In the genomic region with DNA sequence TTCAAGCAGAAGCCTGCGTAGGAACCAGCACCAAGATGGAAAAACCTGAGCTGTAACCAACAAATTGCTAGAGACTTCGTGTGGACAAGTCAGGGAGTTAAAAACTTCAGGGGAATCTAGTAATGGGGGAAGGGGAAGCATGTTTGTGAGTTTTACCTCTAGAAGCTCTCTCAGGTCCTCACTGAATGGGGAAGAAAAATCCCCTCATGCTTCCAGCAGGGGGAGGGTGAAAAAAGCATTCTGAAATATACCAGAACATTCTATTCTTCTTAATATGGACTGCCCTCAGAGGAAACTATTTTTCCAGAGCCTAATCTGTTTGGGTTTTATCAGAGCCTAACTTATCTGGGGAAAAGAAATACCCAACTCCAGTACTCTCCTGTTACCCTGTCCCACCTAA, we compare ENCODE assay signal across 26 cellular contexts. TPM values are rescaled to one million over a fixed set of nuclear protein-coding genes. Genes with fewer than 3 reads are reported as not detected.
DNase-seq lines count a peak whose midpoint lies in the region; ATAC-seq, FAIRE-seq and TF ChIP-seq lines count a peak whose summit lies in the region.
"Had no signal": no experiment of that assay in that cellular context is flagged by ENCODE, and none has a peak within 500 bp of the region (broad histone marks: within the 10 kb centered on the region; RNA-seq: fewer than 3 reads in every experiment).

No MANE protein-coding gene starts in this region.

- H3K27ac ChIP-seq in A549 (peak overlapping the region in 1 of 2 experiments; percentile 49; a peak in 2 of 6 replicates), HEK293 (ENCODE audit: extremely low read depth, low read depth, low read length) (no peak overlapping the region), coronary artery (peak overlapping the region; percentile 6 to 30), mesenchymal stem cell (ENCODE audit: low read length, poor library complexity, severe bottlenecking) (peak overlapping the region; percentile 95)
- H3K27ac ChIP-seq: BLaER1, SK-N-MC had no signal

- H2BK5ac ChIP-seq in mesenchymal stem cell (ENCODE audit: low read depth, low read length, poor library complexity, severe bottlenecking) = no peak overlapping the region

- H3K4me2 ChIP-seq in A549 = peak overlapping the region; percentile 35; the same call in 2 of the 3 replicates
- no peak overlapping the region for H3K4me2 ChIP-seq in mesenchymal stem cell (ENCODE audit: low read length, poor library complexity, severe bottlenecking)
- H3K4me2 ChIP-seq: BLaER1 had no signal

- H2AFZ ChIP-seq in mesenchymal stem cell (ENCODE audit: low read depth, low read length) = no peak overlapping the region
- H2AFZ ChIP-seq: GM23248 had no signal

- H3K9ac ChIP-seq in mesenchymal stem cell (ENCODE audit: low read length) = no peak overlapping the region
- H3K9ac ChIP-seq: BLaER1, GM23248 had no signal

- H3K36me3 ChIP-seq in HEK293 (ENCODE audit: control insufficient read depth in 2 of 2, insufficient read depth in 1 of 2, low read length in 2 of 2) = no peaks in the 10 kb centered on the region
- H3K36me3 ChIP-seq in mesenchymal stem cell (ENCODE audit: control insufficient read depth in 1 of 2, insufficient read depth in 2 of 2, low read depth in 1 of 2, low read length in 2 of 2) = peaks cover 0 to 14% of the 10 kb centered on the region in 2 experiments
- H3K36me3 ChIP-seq: BLaER1, suprapubic skin had no signal

- peaks cover 4% of the 10 kb centered on the region for H3K79me1 ChIP-seq in mesenchymal stem cell (replicated peaks; ENCODE audit: low read length, poor library complexity, severe bottlenecking)

- no peak for TF ChIP-seq RAD21 in A549 (conservative IDR thresholded peaks at IDR 0.05 in 1 of 2, IDR thresholded peaks at IDR 0.05 in 1 of 2)

- H3K27me3 Mint-ChIP-seq in activated naive CD8-positive, alpha-beta T cell treated with anti-CD3 and anti-CD28 coated beads, Interleukin-2, amount 50 U/mL, for 24 hours = peaks cover 49% of the 10 kb centered on the region
- H3K27me3 Mint-ChIP-seq: brain had no signal

- no peak for ATAC-seq in A549
- no peak for ATAC-seq in activated naive CD8-positive, alpha-beta T cell treated with anti-CD3 and anti-CD28 coated beads, Interleukin-2, amount 50 U/mL, for 24 hours
- ATAC-seq: effector memory CD8-positive, alpha-beta T cell had no signal

- no peaks in the 10 kb centered on the region for H3K9me3 Mint-ChIP-seq in activated naive CD8-positive, alpha-beta T cell treated with anti-CD3 and anti-CD28 coated beads, Interleukin-2, amount 50 U/mL, for 24 hours
- H3K9me3 Mint-ChIP-seq: effector memory CD8-positive, alpha-beta T cell had no signal

- TF ChIP-seq CTCF in A549 (IDR thresholded peaks at IDR 0.05) (no peak), HEK293 (tag by site-specific recombination; IDR thresholded peaks at IDR 0.05) (no peak), coronary artery (IDR thresholded peaks at IDR 0.05) (no peak)

- no peaks in the 10 kb centered on the region for H3K27me3 ChIP-seq in mesenchymal stem cell (ENCODE audit: control insufficient read depth in 1 of 2, insufficient read depth in 1 of 2, low read length in 2 of 2)
- H3K27me3 ChIP-seq: BLaER1, suprapubic skin had no signal

- H2AK5ac ChIP-seq in mesenchymal stem cell (ENCODE audit: low read length, severe bottlenecking) = peak overlapping the region; percentile 90

- WGBS in A549 (ENCODE audit: missing lambda C conversion rate) = 89% methylated on average over 2 of the region's 2 CpGs
- WGBS in mesenchymal stem cell = 67% methylated on average over 2 of the region's 2 CpGs

- no peak overlapping the region for H4K91ac ChIP-seq in mesenchymal stem cell (ENCODE audit: low read length)

- no peak overlapping the region for H2BK12ac ChIP-seq in mesenchymal stem cell (ENCODE audit: low read length in 2 of 2)

- no peak overlapping the region for H3K23ac ChIP-seq in mesenchymal stem cell (ENCODE audit: low read length in 2 of 2)

- DNase-seq in A549 (ENCODE audit: low read depth in 1 of 2, low spot score in 1 of 2) = no peak
- no peak for DNase-seq in coronary artery (ENCODE audit: low spot score)
- no peak for DNase-seq in mesenchymal stem cell
- no peak for DNase-seq in NCI-H510A treated with DMSO at 0.1 percent for 48 hours (lab: John Stamatoyannopoulos, UW)
- DNase-seq in activated naive CD8-positive, alpha-beta T cell treated with anti-CD3 and anti-CD28 coated beads, Interleukin-2, amount 50 U/mL, for 24 hours = no peak
- DNase-seq in iPS-NIHi7 (ENCODE audit: extremely low spot score) = no peak
- DNase-seq in SIG-M5 (lab: John Stamatoyannopoulos, UW) = no peak
- DNase-seq: activated CD4-positive, alpha-beta T cell treated with anti-CD3 and anti-CD28 coated beads, Interleukin-2, amount 50 U/mL, for 48 hours; activated CD8-positive, alpha-beta memory T cell treated with anti-CD3 and anti-CD28 coated beads, Interleukin-2, amount 50 U/mL, for 48 hours; DMS79 treated with DMSO at 0.1 percent for 48 hours; effector memory CD8-positive, alpha-beta T cell; head of caudate nucleus; Karpas-422; left cardiac atrium; NCI-H187 treated with DMSO at 0.1 percent for 48 hours; NCI-H69; RPMI8226; small intestine; stimulated activated CD4-positive, alpha-beta T cell treated with anti-CD3 and anti-CD28 coated beads, Interleukin-2, amount 100 ng/mL, for 24 hours had no signal

- no peak overlapping the region for H4K8ac ChIP-seq in mesenchymal stem cell (ENCODE audit: low read length)

- H3K27ac Mint-ChIP-seq in activated naive CD8-positive, alpha-beta T cell treated with anti-CD3 and anti-CD28 coated beads, Interleukin-2, amount 50 U/mL, for 24 hours = no peak overlapping the region
- H3K27ac Mint-ChIP-seq: effector memory CD8-positive, alpha-beta T cell had no signal

- no peak overlapping the region for H3K4me3 Mint-ChIP-seq in activated naive CD8-positive, alpha-beta T cell treated with anti-CD3 and anti-CD28 coated beads, Interleukin-2, amount 50 U/mL, for 24 hours
- H3K4me3 Mint-ChIP-seq: brain; effector memory CD8-positive, alpha-beta T cell had no signal

- H3K4me1 ChIP-seq in A549 = peaks cover 29% of the 10 kb centered on the region
- H3K4me1 ChIP-seq in HEK293 (ENCODE audit: control insufficient read depth, insufficient read depth, low read length) = 0 out of 2 replicates have a peak, but pooled peaks cover 5% of the 10 kb centered on the region
- H3K4me1 ChIP-seq in mesenchymal stem cell (ENCODE audit: control insufficient read depth, insufficient read depth, low read depth, low read length) = peaks cover 10% of the 10 kb centered on the region
- H3K4me1 ChIP-seq: BLaER1 had no signal

- H3K18ac ChIP-seq in mesenchymal stem cell (ENCODE audit: low read depth in 1 of 2, low read length in 2 of 2) = no peak overlapping the region

- no peak overlapping the region for H3K14ac ChIP-seq in mesenchymal stem cell (ENCODE audit: low read length in 2 of 2)

- no peaks in the 10 kb centered on the region for H3K36me3 Mint-ChIP-seq in activated naive CD8-positive, alpha-beta T cell treated with anti-CD3 and anti-CD28 coated beads, Interleukin-2, amount 50 U/mL, for 24 hours (ENCODE audit: low read depth)

- H3K4me3 ChIP-seq in A549 = no peak overlapping the region
- no peak overlapping the region for H3K4me3 ChIP-seq in HEK293 (ENCODE audit: low read depth, low read length)
- no peak overlapping the region for H3K4me3 ChIP-seq in coronary artery
- no peak overlapping the region for H3K4me3 ChIP-seq in mesenchymal stem cell (ENCODE audit: insufficient read depth in 1 of 2, low read depth in 1 of 2, low read length in 2 of 2)
- H3K4me3 ChIP-seq: BLaER1, GM23248, SK-N-MC, suprapubic skin had no signal

- no peak overlapping the region for H2BK15ac ChIP-seq in mesenchymal stem cell (ENCODE audit: low read depth, poor library complexity, severe bottlenecking)

- POLR2A ChIA-PET in A549 (lab: Yijun Ruan, JAX) = no interaction called here
- POLR2A ChIA-PET in HEK293 (lab: Yijun Ruan, JAX) = interaction anchor here (0.8 kb wide), 1 partner anchor 26 kb away, joined by 10 read pairs; no protein-coding TSS in a partner anchor

- CTCF ChIA-PET in A549 (lab: Yijun Ruan, JAX) (no interaction called here), HEK293 (lab: Yijun Ruan, JAX) (interaction anchor here (0.6 to 1.6 kb wide), 5 partner anchors 10 to 1030 kb away, joined by 3 to 4 read pairs (median 3); no protein-coding TSS in a partner anchor)

- no peak for TF ChIP-seq EP300 in A549 (IDR thresholded peaks at IDR 0.05)

- no peak for FAIRE-seq in A549 (lab: Jason Lieb, UNC)
- FAIRE-seq: small intestine, urothelium cell line had no signal

- H3K4ac ChIP-seq in mesenchymal stem cell (ENCODE audit: low read depth in 1 of 2, low read length in 2 of 2) = peak overlapping the region in 1 of 2 experiments; percentile 28

- TF ChIP-seq POLR2A in A549 (IDR thresholded peaks at IDR 0.05; ENCODE audit: low read length) = no peak

- no peaks in the 10 kb centered on the region for H3K4me1 Mint-ChIP-seq in activated naive CD8-positive, alpha-beta T cell treated with anti-CD3 and anti-CD28 coated beads, Interleukin-2, amount 50 U/mL, for 24 hours

- H3K9me3 ChIP-seq in A549 = no peaks in the 10 kb centered on the region
- H3K9me3 ChIP-seq in HEK293 (ENCODE audit: control insufficient read depth, insufficient read depth, low read depth, low read length) = no peaks in the 10 kb centered on the region
- no peaks in the 10 kb centered on the region for H3K9me3 ChIP-seq in mesenchymal stem cell (ENCODE audit: control insufficient read depth, low read length)
- H3K9me3 ChIP-seq: BLaER1, suprapubic skin had no signal

- peak overlapping the region; percentile 15 for H2BK120ac ChIP-seq in mesenchymal stem cell (ENCODE audit: low read depth, low read length)

TF ChIP-seq in A549, 52 proteins besides CTCF, POLR2A, EP300 and RAD21:
- TF ChIP-seq JUNB (IDR thresholded peaks at IDR 0.05) (no peak), HEYL (CRISPR knock-in tag; IDR thresholded peaks at IDR 0.05) (no peak)

TF ChIP-seq in HEK293, 187 proteins besides CTCF, POLR2A, EP300 and RAD21:
- TF ChIP-seq GFI1B (tag by site-specific recombination; IDR thresholded peaks at IDR 0.05) = no peak
- peak; percentile 80; the same call in 1 of the 2 replicates for TF ChIP-seq MZF1 (tag by site-specific recombination; IDR thresholded peaks at IDR 0.05; ENCODE audit: borderline replicate concordance)
- TF ChIP-seq ZNF561 (tag by site-specific recombination; IDR thresholded peaks at IDR 0.05; ENCODE audit: borderline replicate concordance) = no peak
- no peak for TF ChIP-seq ZNF596 (tag by site-specific recombination; IDR thresholded peaks at IDR 0.05)
- no peak for TF ChIP-seq ZNF571 (tag by site-specific recombination; IDR thresholded peaks at IDR 0.05)

RNA-seq across cellular contexts. Expression of a gene that starts 28.6 kb away (rescaled TPM):
- polyA plus RNA-seq in A549 (2011; rRNA removed) (104 and 132 TPM in 2 replicates), A549 (2017; fragmentation: RNase III; extraction: RNeasy Plus Mini Kit Qiagen cat#74134 plus additional on column Dnase treatment) (91.4 to 96.1 TPM (median 91.8 TPM) in 3 replicates)
- polyA plus RNA-seq in A549 (2012; cell fraction: cytosol; rRNA removed) = 24.7 and 29.7 TPM in 2 replicates
- polyA plus RNA-seq in A549 (2012; cell fraction: nucleus; rRNA removed) = 9.3 and 20.2 TPM in 2 replicates
- polyA minus RNA-seq in A549 (2011; rRNA and poly(A)+ RNA removed) = 55.8 and 55.9 TPM in 2 replicates
- 110 TPM for polyA plus RNA-seq in mesenchymal stem cell (2013, experiment 1 of 2)
- 106 TPM for polyA plus RNA-seq in mesenchymal stem cell (2013, experiment 2 of 2)
